9 cellular contexts compared by ENCODE assay signal in the genomic region with DNA sequence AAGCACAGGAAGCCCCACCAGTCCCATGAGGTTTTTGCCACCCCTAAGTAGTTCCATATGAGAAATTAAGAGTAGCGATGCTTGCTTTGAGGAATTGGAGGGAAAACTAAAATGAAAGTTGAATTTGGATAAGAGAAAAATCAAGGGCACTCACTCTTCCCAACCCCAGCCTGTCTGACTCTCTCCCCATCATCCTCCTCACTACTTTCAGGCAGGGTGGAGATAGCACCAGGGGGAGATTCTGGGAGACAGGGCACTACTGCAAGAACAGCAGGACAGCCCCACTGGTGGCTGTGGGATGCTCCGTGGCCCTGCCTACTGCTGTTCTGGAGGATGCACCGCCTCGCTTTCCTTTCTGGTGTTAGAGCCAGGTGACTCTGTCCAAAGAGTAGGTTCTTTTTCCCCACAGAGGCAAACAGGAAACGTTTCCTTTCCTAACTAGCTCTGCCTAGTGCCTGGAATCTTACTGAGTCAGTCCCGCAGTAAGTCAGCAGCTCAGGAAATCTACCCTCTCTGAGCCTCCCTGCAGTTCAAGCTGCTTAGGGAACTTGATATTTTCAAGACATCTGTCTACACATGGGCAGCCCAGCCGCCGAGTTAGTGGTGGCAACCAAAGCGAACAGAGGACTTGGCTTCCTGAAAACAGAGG. TPM values are rescaled to one million over a fixed set of nuclear protein-coding genes. Genes with fewer than 3 reads are reported as not detected.
DNase-seq lines count a peak whose midpoint lies in the region; TF ChIP-seq lines count a peak whose summit lies in the region.
"Had no signal": no experiment of that assay in that cellular context is flagged by ENCODE, and none has a peak within 500 bp of the region (broad histone marks: within the 10 kb centered on the region; RNA-seq: fewer than 3 reads in every experiment).

No MANE protein-coding gene starts in this region.

- WGBS in mesodermal cell (ENCODE audit: insufficient coverage in 2 of 2), 2 experiments: 69 to 74% methylated on average over 5 to 8 of the region's 9 CpGs

- H3K4me2 ChIP-seq in BLaER1 treated with 17β-estradiol and CSF1 and Interleukin-3, amounts not matched to agents 10 nM and 100 nM: peak overlapping the region; percentile 77 to 90 (median 85)

- H3K4me1 Mint-ChIP-seq in IgD-negative memory B cell: peaks cover 34 to 40% (median 35%) of the 10 kb centered on the region in 3 donors
- no peaks in the 10 kb centered on the region for H3K4me1 Mint-ChIP-seq in mesothelial cell of epicardium

- H3K27me3 Mint-ChIP-seq in IgD-negative memory B cell: no peaks in the 10 kb centered on the region
- H3K27me3 Mint-ChIP-seq in mesothelial cell of epicardium (ENCODE audit: low read depth): peaks cover 13% of the 10 kb centered on the region

- peak overlapping the region; percentile 50 to 68 (median 61); a peak in 20 of 22 replicates for H3K9ac ChIP-seq in BLaER1 treated with 17β-estradiol and CSF1 and Interleukin-3, amounts not matched to agents 10 nM and 100 nM

- peak overlapping the region in 9 of 10 experiments; percentile 15 to 39 (median 28); a peak in 13 of 20 replicates for H3K4me3 ChIP-seq in BLaER1 treated with 17β-estradiol and CSF1 and Interleukin-3, amounts not matched to agents 10 nM and 100 nM
- H3K4me3 ChIP-seq in cardiac fibroblast (replicated peaks in 1 of 2; ENCODE audit: low read depth in 2 of 2, low read length in 2 of 2): no peak overlapping the region
- no peak overlapping the region for H3K4me3 ChIP-seq in mesodermal cell (ENCODE audit: extremely low read depth, insufficient read depth, low read length, poor library complexity, severe bottlenecking)

- H4K20me1 ChIP-seq in BLaER1 treated with 17β-estradiol and CSF1 and Interleukin-3, amounts not matched to agents 10 nM and 100 nM: no peaks in the 10 kb centered on the region

- H3K4me3 Mint-ChIP-seq in IgD-negative memory B cell (peak overlapping the region; percentile 74 to 89 (median 81)), mesothelial cell of epicardium (no peak overlapping the region)

- H3K27ac Mint-ChIP-seq in IgD-negative memory B cell (peak overlapping the region; percentile 44 to 93 (median 88)), mesothelial cell of epicardium (no peak overlapping the region)

- peaks cover 0 to 21% (median 10%) of the 10 kb centered on the region in 11 experiments; a peak in 15 of 22 replicates for H3K9me3 ChIP-seq in BLaER1 treated with 17β-estradiol and CSF1 and Interleukin-3, amounts not matched to agents 10 nM and 100 nM (replicated peaks in 1 of 11)
- H3K9me3 ChIP-seq in mesodermal cell (ENCODE audit: control insufficient read depth, low read length): no peaks in the 10 kb centered on the region

- peak overlapping the region; percentile 22 to 73 (median 63); a peak in 21 of 22 replicates for H3K27ac ChIP-seq in BLaER1 treated with 17β-estradiol and CSF1 and Interleukin-3, amounts not matched to agents 10 nM and 100 nM
- H3K27ac ChIP-seq in mesodermal cell (ENCODE audit: low read depth, low read length, severe bottlenecking): peak overlapping the region; percentile 6

- H3K36me3 Mint-ChIP-seq in IgD-negative memory B cell (no peaks in the 10 kb centered on the region), mesothelial cell of epicardium (no peaks in the 10 kb centered on the region)

- H3K36me3 ChIP-seq in BLaER1 treated with 17β-estradiol and CSF1 and Interleukin-3, amounts not matched to agents 10 nM and 100 nM: no peaks in the 10 kb centered on the region
- no peaks in the 10 kb centered on the region for H3K36me3 ChIP-seq in mesodermal cell (ENCODE audit: control insufficient read depth, insufficient read depth, low read length)

- peaks cover 47 to 79% (median 72%) of the 10 kb centered on the region in 10 experiments for H3K4me1 ChIP-seq in BLaER1 treated with 17β-estradiol and CSF1 and Interleukin-3, amounts not matched to agents 10 nM and 100 nM
- H3K4me1 ChIP-seq in mesodermal cell (ENCODE audit: control insufficient read depth, insufficient read depth, low read length, poor library complexity, severe bottlenecking): peaks cover 3% of the 10 kb centered on the region

- H3K9me3 Mint-ChIP-seq in IgD-negative memory B cell (no peaks in the 10 kb centered on the region), mesothelial cell of epicardium (no peaks in the 10 kb centered on the region)

- H3K27me3 ChIP-seq in BLaER1 treated with 17β-estradiol and CSF1 and Interleukin-3, amounts not matched to agents 10 nM and 100 nM: no peaks in the 10 kb centered on the region

- peak; percentile 65 to 66 for DNase-seq in cardiac fibroblast (ENCODE audit: low read depth in 2 of 2)
- no peak for DNase-seq in mesothelial cell of epicardium (ENCODE audit: low spot score in 2 of 2, unreplicated experiment in 2 of 2)
- DNase-seq in NCI-H187 treated with DMSO at 0.1 percent for 48 hours (lab: John Stamatoyannopoulos, UW): no peak
- DNase-seq in C1 segment of cervical spinal cord (lab: John Stamatoyannopoulos, UW): no peak
- no peak for DNase-seq in germinal center (ENCODE audit: low spot score)
- DNase-seq: NCI-H2029 treated with DMSO at 0.1 percent for 48 hours had no signal

- TF ChIP-seq CTCF in cardiac fibroblast (IDR thresholded peaks at IDR 0.05; ENCODE audit: low read depth, low read length): no peak
- no peak for TF ChIP-seq CTCF in mesothelial cell of epicardium (IDR thresholded peaks at IDR 0.05; ENCODE audit: unreplicated experiment)

RNA-seq across cellular contexts. Expression of gene HLA-E, which starts 11.2 kb away (rescaled TPM):
- 2,343 TPM for polyA plus RNA-seq in IgD-negative memory B cell
- 110 TPM for polyA plus RNA-seq in mesodermal cell (2013, experiment 1 of 2)
- polyA plus RNA-seq in mesodermal cell (2013, experiment 2 of 2): 75.1 TPM
- total RNA-seq in mesothelial cell of epicardium: 59.5 to 61.9 TPM (median 61.7 TPM) in 3 replicates

RNA-seq across cellular contexts. Expression of gene GNL1, which starts 55.7 kb away (rescaled TPM):
- 46.1 TPM for polyA plus RNA-seq in IgD-negative memory B cell
- 61.4 TPM for polyA plus RNA-seq in mesodermal cell (2013, experiment 1 of 2)
- 52.1 TPM for polyA plus RNA-seq in mesodermal cell (2013, experiment 2 of 2)
- total RNA-seq in mesothelial cell of epicardium: 88.2 to 93.1 TPM (median 91.9 TPM) in 3 replicates

RNA-seq across cellular contexts. Expression of gene PRR3, which starts 56.5 kb away (rescaled TPM):
- 8.8 TPM for polyA plus RNA-seq in IgD-negative memory B cell
- polyA plus RNA-seq in mesodermal cell (2013, experiment 1 of 2): 19.9 TPM
- polyA plus RNA-seq in mesodermal cell (2013, experiment 2 of 2): 18.5 TPM
- 23.7 to 25.5 TPM (median 23.9 TPM) in 3 replicates for total RNA-seq in mesothelial cell of epicardium

Comparison
In these comparisons a context has a peak if more than half of its experiments do, and no peak if none do; other contexts are left out.
1. H3K4me3 ChIP-seq: peak in BLaER1 treated with 17β-estradiol and CSF1 and Interleukin-3, amounts not matched to agents 10 nM and 100 nM (9 of 10); none in cardiac fibroblast (0 of 2) and mesodermal cell (single experiment).
2. DNase-seq: peak in cardiac fibroblast (2 of 2); none in mesothelial cell of epicardium (0 of 2), NCI-H187 treated with DMSO at 0.1 percent for 48 hours (single experiment), C1 segment of cervical spinal cord (0 of 14) and germinal center (single experiment).